In genomic region chr11:12287374-12288211, GRCh38 we compare ENCODE assay signal across 10 cellular contexts.
DNase-seq lines count a peak whose midpoint lies in the region; TF ChIP-seq lines count a peak whose summit lies in the region.
"Had no signal": no experiment of that assay in that cellular context is flagged by ENCODE, and none has a peak within 500 bp of the region (broad histone marks: within the 10 kb centered on the region; RNA-seq: fewer than 3 reads in every experiment).

No MANE protein-coding gene starts in this region.

- H3K79me1 ChIP-seq in mesendoderm (ENCODE audit: low read length) = no peaks in the 10 kb centered on the region

- H3K4me2 ChIP-seq in mesendoderm (ENCODE audit: low read length) = no peak overlapping the region

- WGBS in mesendoderm (ENCODE audit: extremely low coverage, insufficient coverage, low lambda C conversion rate) = no CpG with 5 or more reads among the region's 13 CpGs

- no peak overlapping the region for H3K23ac ChIP-seq in mesendoderm (ENCODE audit: low read length)

- H2BK15ac ChIP-seq in mesendoderm (replicated peaks; ENCODE audit: low read depth) = no peak overlapping the region

- TF ChIP-seq CTCF in colonic mucosa (IDR thresholded peaks at IDR 0.05) = no peak

- peak overlapping the region; percentile 78 for H3K56ac ChIP-seq in mesendoderm (ENCODE audit: low read length)

- no peaks in the 10 kb centered on the region for H3K4me1 ChIP-seq in colonic mucosa
- H3K4me1 ChIP-seq in mesendoderm (ENCODE audit: control insufficient read depth, low read depth, low read length) = peaks cover 2% of the 10 kb centered on the region

- DNase-seq in NCI-H1417 (lab: John Stamatoyannopoulos, UW) (peak in 2 of 3 experiments; percentile 38 to 52), NCI-H1417 treated with DMSO at 0.1 percent for 48 hours (lab: John Stamatoyannopoulos, UW) (no peak), NCI-H226 (peak; percentile 88), colonic mucosa (peak; percentile 23), mesendoderm (peak; percentile 92), GM19238 (ENCODE audit: insufficient read length, low spot score) (no peak), immature natural killer cell (no peak), activated gamma-delta T cell (lab: John Stamatoyannopoulos, UW) (no peak)

- peaks cover 0 to 4% (median 2%) of the 10 kb centered on the region in 3 donors for H3K27me3 Mint-ChIP-seq in immature natural killer cell (ENCODE audit: low read depth in 3 of 3)

- no peaks in the 10 kb centered on the region for H3K79me2 ChIP-seq in mesendoderm (ENCODE audit: control insufficient read depth, insufficient read depth, low read length)

- no peak overlapping the region for H2BK120ac ChIP-seq in mesendoderm (ENCODE audit: low read depth, low read length)

- H3K27me3 ChIP-seq in colonic mucosa = no peaks in the 10 kb centered on the region
- H3K27me3 ChIP-seq in mesendoderm (ENCODE audit: insufficient read depth, low read length, poor library complexity) = no peaks in the 10 kb centered on the region

- no peak overlapping the region for H4K8ac ChIP-seq in mesendoderm (ENCODE audit: low read depth, low read length)

- no peaks in the 10 kb centered on the region for H3K36me3 ChIP-seq in colonic mucosa
- H3K36me3 ChIP-seq in mesendoderm (ENCODE audit: control insufficient read depth, insufficient read depth, low read length) = no peaks in the 10 kb centered on the region

- H3K27ac Mint-ChIP-seq in immature natural killer cell = no peak overlapping the region
- H3K27ac Mint-ChIP-seq: activated T-cell treated with anti-CD3 and anti-CD28 coated beads, Interleukin-2, amount 50 U/mL, for 72 hours; B cell had no signal

- no peaks in the 10 kb centered on the region for H3K9me3 ChIP-seq in colonic mucosa

- no peaks in the 10 kb centered on the region for H3K9me3 Mint-ChIP-seq in immature natural killer cell
- H3K9me3 Mint-ChIP-seq: activated T-cell treated with anti-CD3 and anti-CD28 coated beads, Interleukin-2, amount 50 U/mL, for 72 hours had no signal

- H3K9ac ChIP-seq in colonic mucosa (ENCODE audit: low read depth in 2 of 2, low read length in 2 of 2) = no peak overlapping the region
- peak overlapping the region; percentile 55 for H3K9ac ChIP-seq in mesendoderm (ENCODE audit: low read length)

- no peak overlapping the region for H3K4ac ChIP-seq in mesendoderm (ENCODE audit: low read depth, low read length)

- H3K4me3 Mint-ChIP-seq in immature natural killer cell = no peak overlapping the region
- H3K4me3 Mint-ChIP-seq: activated T-cell treated with anti-CD3 and anti-CD28 coated beads, Interleukin-2, amount 50 U/mL, for 72 hours; B cell had no signal

- H3K36me3 Mint-ChIP-seq in immature natural killer cell = no peaks in the 10 kb centered on the region

- peaks cover 4 to 8% of the 10 kb centered on the region in 2 donors for H3K4me1 Mint-ChIP-seq in immature natural killer cell

- H4K5ac ChIP-seq in mesendoderm (ENCODE audit: low read length) = no peak overlapping the region

- H3K18ac ChIP-seq in mesendoderm (ENCODE audit: low read length) = no peak overlapping the region

- intact Hi-C loops in colonic mucosa (cut with DNase I) = no loop called here

- H2BK5ac ChIP-seq in mesendoderm (ENCODE audit: low read length) = no peak overlapping the region

- H3K4me3 ChIP-seq in colonic mucosa = no peak overlapping the region
- H3K4me3 ChIP-seq in mesendoderm (ENCODE audit: low read length) = no peak overlapping the region

- H2AK5ac ChIP-seq in mesendoderm (ENCODE audit: low read length) = no peak overlapping the region

- H3K27ac ChIP-seq in colonic mucosa (peak overlapping the region; percentile 62), mesendoderm (ENCODE audit: low read depth, low read length) (peak overlapping the region; percentile 45)

Comparison
In these comparisons a context has a peak if more than half of its experiments do, and no peak if none do; other contexts are left out.
1. DNase-seq: peak in NCI-H1417 (2 of 3), NCI-H226 (single experiment), colonic mucosa (single experiment) and mesendoderm (single experiment); none in NCI-H1417 treated with DMSO at 0.1 percent for 48 hours (single experiment), GM19238 (single experiment), immature natural killer cell (0 of 3) and activated gamma-delta T cell (single experiment).